In genomic region chr9:117957267-117957666, GRCh38 we compare ENCODE assay signal across 19 cellular contexts.
A peak's percentile ranks its signal among the peaks of the same experiment; 100 is the strongest.
DNase-seq lines count a peak whose midpoint lies in the region; ATAC-seq and TF ChIP-seq lines count a peak whose summit lies in the region.
"Had no signal": no experiment of that assay in that cellular context is flagged by ENCODE, and none has a peak within 500 bp of the region (broad histone marks: within the 10 kb centered on the region; RNA-seq: fewer than 3 reads in every experiment).

No MANE protein-coding gene starts in this region.

- H3K9me3 Mint-ChIP-seq in immature natural killer cell, result peaks cover 0 to 2% (median 0%) of the 10 kb centered on the region in 6 donors
- H3K9me3 Mint-ChIP-seq: central memory CD8-positive, alpha-beta T cell; stimulated activated memory B cell treated with anti-CD40 and anti-IgM and Interleukin-4, amounts not matched to agents 10 μg/mL and 1 μg/mL and 100 μg/mL, for 72 hours had no signal

- H3K36me3 Mint-ChIP-seq in immature natural killer cell, result no peaks in the 10 kb centered on the region
- H3K36me3 Mint-ChIP-seq: activated naive CD8-positive, alpha-beta T cell; stimulated activated memory B cell treated with anti-CD40 and anti-IgM and Interleukin-4, amounts not matched to agents 10 μg/mL and 1 μg/mL and 100 μg/mL, for 72 hours had no signal

- H3K4me3 ChIP-seq in epithelial cell of esophagus (ENCODE audit: low read length), result no peak overlapping the region
- H3K4me3 ChIP-seq: sigmoid colon had no signal

- no peak for ATAC-seq in HG02678 (IDR thresholded peaks at IDR 0.05; ENCODE audit: unreplicated experiment)
- ATAC-seq: stimulated activated memory B cell treated with anti-CD40 and anti-IgM and Interleukin-4, amounts not matched to agents 10 μg/mL and 1 μg/mL and 100 μg/mL, for 72 hours had no signal

- DNase-seq in CD1c-positive myeloid dendritic cell (ENCODE audit: extremely low spot score) (peak; percentile 3), MV-4-11 (lab: John Stamatoyannopoulos, UW) (peak; percentile 29), NCI-H69 (lab: John Stamatoyannopoulos, UW) (peak; percentile 95), epithelial cell of esophagus (ENCODE audit: low read depth) (peak; percentile 65), HT-29 (ENCODE audit: low spot score) (no peak), immature natural killer cell (no peak), AG20443 (ENCODE audit: low spot score) (no peak)
- DNase-seq: activated CD4-positive, alpha-beta T cell treated with anti-CD3 and anti-CD28 coated beads for 4 hours; activated T-cell treated with anti-CD3 and anti-CD28 coated beads for 4 hours; H7; KBM-7; midbrain; NCI-H510A; sigmoid colon; T-helper 1 cell had no signal

- H3K27me3 Mint-ChIP-seq in immature natural killer cell (ENCODE audit: low read depth in 3 of 3), result peaks cover 1 to 6% (median 3%) of the 10 kb centered on the region in 3 donors
- H3K27me3 Mint-ChIP-seq: activated naive CD8-positive, alpha-beta T cell; central memory CD8-positive, alpha-beta T cell; stimulated activated memory B cell treated with anti-CD40 and anti-IgM and Interleukin-4, amounts not matched to agents 10 μg/mL and 1 μg/mL and 100 μg/mL, for 72 hours had no signal

- no peak overlapping the region for H3K4me3 Mint-ChIP-seq in immature natural killer cell
- H3K4me3 Mint-ChIP-seq: activated naive CD8-positive, alpha-beta T cell; central memory CD8-positive, alpha-beta T cell; stimulated activated memory B cell treated with anti-CD40 and anti-IgM and Interleukin-4, amounts not matched to agents 10 μg/mL and 1 μg/mL and 100 μg/mL, for 72 hours had no signal

- H3K27ac Mint-ChIP-seq in immature natural killer cell, result no peak overlapping the region
- H3K27ac Mint-ChIP-seq: activated naive CD8-positive, alpha-beta T cell; stimulated activated memory B cell treated with anti-CD40 and anti-IgM and Interleukin-4, amounts not matched to agents 10 μg/mL and 1 μg/mL and 100 μg/mL, for 72 hours had no signal

- no peak for TF ChIP-seq CTCF in epithelial cell of esophagus (IDR thresholded peaks at IDR 0.05; ENCODE audit: insufficient read depth, low read depth, low read length, missing control alignments)

- H3K4me1 Mint-ChIP-seq in immature natural killer cell, result no peaks in the 10 kb centered on the region
- H3K4me1 Mint-ChIP-seq: central memory CD8-positive, alpha-beta T cell; stimulated activated memory B cell treated with anti-CD40 and anti-IgM and Interleukin-4, amounts not matched to agents 10 μg/mL and 1 μg/mL and 100 μg/mL, for 72 hours had no signal

Comparison
In these comparisons a context has a peak if more than half of its experiments do, and no peak if none do; other contexts are left out.
1. DNase-seq: peak in CD1c-positive myeloid dendritic cell (single experiment), MV-4-11 (single experiment), NCI-H69 (single experiment) and epithelial cell of esophagus (single experiment); none in HT-29 (single experiment), immature natural killer cell (0 of 3) and AG20443 (single experiment).